Comparison of ENCODE assay signal across 1 cellular context in the genomic region with DNA sequence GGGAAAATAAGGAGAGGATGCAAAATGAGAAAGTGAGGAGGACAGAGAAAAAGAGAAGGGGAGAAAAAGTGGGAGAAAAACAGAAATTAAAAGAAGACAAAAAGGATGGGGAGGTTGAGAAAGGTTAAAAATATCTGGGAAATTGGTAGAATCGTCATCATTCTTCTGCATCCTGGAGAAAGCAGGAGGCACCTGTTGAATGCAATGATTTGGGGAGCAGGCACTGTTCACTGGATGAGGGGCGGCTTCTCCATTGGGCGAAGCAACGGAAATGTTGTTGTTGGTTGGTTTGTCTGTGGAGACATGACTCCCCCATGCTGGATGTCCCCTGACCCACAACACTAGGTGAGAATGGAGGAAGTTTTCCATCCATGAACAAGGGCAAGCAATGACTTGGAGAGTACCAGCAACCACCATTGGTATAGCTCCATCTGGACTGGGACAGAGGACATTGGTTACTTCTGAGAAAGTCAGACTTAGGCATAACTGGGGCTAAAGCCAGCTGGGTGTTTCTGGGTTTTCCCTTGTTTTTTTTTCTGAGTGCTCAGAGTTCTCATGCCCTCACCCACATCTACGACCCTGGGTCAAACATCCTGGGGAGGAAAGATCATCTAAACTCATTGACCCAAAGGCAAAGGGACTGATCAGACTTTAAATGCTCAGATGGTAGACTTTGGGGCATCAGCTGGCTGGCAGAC.
TF ChIP-seq lines count a peak whose summit lies in the region.

No MANE protein-coding gene starts in this region.

TF ChIP-seq in GM12891, 5 proteins besides CTCF, POLR2A, EP300 and RAD21 (continued from another document):
- TF ChIP-seq PAX5 (IDR thresholded peaks at IDR 0.05; ENCODE audit: insufficient read depth, low read length, severe bottlenecking), result no peak
